1 cellular context compared by ENCODE assay signal in the genomic region with DNA sequence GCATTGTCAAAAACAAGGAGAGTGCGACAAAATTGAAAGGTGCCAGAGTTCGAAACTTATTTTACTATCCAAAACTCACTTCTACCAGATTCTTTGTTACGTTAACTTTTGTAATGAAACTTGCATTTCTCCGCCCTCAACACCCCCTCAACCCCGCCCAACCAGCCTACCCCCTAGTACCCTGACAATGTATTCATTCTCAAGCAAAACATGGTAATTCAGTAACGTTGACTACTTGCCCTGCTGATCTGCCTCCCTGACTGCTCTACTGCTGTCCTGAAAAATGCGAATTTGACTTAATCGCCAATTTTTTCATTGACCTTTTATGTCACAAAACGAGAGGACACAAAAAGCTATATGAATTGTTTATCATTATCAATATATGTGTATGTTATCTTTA.
TF ChIP-seq lines count a peak whose summit lies in the region.

A gene (minus strand): TSS at position 83 of the 400 bp plus-strand sequence. CDS start 79 bp downstream, at position 4.

TF ChIP-seq in GM23338, 12 proteins besides CTCF, POLR2A, EP300 and RAD21 (continued from another document):
- TF ChIP-seq, protein P1, sequence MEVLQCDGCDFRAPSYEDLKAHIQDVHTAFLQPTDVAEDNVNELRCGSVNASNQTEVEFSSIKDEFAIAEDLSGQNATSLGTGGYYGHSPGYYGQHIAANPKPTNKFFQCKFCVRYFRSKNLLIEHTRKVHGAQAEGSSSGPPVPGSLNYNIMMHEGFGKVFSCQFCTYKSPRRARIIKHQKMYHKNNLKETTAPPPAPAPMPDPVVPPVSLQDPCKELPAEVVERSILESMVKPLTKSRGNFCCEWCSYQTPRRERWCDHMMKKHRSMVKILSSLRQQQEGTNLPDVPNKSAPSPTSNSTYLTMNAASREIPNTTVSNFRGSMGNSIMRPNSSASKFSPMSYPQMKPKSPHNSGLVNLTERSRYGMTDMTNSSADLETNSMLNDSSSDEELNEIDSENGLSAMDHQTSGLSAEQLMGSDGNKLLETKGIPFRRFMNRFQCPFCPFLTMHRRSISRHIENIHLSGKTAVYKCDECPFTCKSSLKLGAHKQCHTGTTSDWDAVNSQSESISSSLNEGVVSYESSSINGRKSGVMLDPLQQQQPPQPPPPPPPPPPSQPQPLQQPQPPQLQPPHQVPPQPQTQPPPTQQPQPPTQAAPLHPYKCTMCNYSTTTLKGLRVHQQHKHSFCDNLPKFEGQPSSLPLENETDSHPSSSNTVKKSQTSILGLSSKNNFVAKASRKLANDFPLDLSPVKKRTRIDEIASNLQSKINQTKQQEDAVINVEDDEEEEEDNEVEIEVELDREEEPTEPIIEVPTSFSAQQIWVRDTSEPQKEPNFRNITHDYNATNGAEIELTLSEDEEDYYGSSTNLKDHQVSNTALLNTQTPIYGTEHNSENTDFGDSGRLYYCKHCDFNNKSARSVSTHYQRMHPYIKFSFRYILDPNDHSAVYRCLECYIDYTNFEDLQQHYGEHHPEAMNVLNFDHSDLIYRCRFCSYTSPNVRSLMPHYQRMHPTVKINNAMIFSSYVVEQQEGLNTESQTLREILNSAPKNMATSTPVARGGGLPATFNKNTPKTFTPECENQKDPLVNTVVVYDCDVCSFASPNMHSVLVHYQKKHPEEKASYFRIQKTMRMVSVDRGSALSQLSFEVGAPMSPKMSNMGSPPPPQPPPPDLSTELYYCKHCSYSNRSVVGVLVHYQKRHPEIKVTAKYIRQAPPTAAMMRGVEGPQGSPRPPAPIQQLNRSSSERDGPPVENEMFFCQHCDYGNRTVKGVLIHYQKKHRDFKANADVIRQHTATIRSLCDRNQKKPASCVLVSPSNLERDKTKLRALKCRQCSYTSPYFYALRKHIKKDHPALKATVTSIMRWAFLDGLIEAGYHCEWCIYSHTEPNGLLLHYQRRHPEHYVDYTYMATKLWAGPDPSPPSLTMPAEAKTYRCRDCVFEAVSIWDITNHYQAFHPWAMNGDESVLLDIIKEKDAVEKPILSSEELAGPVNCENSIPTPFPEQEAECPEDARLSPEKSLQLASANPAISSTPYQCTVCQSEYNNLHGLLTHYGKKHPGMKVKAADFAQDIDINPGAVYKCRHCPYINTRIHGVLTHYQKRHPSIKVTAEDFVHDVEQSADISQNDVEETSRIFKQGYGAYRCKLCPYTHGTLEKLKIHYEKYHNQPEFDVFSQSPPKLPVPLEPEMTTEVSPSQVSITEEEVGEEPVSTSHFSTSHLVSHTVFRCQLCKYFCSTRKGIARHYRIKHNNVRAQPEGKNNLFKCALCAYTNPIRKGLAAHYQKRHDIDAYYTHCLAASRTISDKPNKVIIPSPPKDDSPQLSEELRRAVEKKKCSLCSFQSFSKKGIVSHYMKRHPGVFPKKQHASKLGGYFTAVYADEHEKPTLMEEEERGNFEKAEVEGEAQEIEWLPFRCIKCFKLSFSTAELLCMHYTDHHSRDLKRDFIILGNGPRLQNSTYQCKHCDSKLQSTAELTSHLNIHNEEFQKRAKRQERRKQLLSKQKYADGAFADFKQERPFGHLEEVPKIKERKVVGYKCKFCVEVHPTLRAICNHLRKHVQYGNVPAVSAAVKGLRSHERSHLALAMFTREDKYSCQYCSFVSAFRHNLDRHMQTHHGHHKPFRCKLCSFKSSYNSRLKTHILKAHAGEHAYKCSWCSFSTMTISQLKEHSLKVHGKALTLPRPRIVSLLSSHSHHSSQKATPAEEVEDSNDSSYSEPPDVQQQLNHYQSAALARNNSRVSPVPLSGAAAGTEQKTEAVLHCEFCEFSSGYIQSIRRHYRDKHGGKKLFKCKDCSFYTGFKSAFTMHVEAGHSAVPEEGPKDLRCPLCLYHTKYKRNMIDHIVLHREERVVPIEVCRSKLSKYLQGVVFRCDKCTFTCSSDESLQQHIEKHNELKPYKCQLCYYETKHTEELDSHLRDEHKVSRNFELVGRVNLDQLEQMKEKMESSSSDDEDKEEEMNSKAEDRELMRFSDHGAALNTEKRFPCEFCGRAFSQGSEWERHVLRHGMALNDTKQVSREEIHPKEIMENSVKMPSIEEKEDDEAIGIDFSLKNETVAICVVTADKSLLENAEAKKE (CRISPR knock-in tag; IDR thresholded peaks at IDR 0.05) = no peak
- TF ChIP-seq EZH2 (IDR thresholded peaks at IDR 0.05; ENCODE audit: low read depth, unreplicated experiment) (no peak), EZH2phosphoT487 (IDR thresholded peaks at IDR 0.05; ENCODE audit: unreplicated experiment) (no peak), STAT1 (IDR thresholded peaks at IDR 0.05; ENCODE audit: unreplicated experiment) (no peak), ZNF331 (CRISPR knock-in tag; IDR thresholded peaks at IDR 0.05; ENCODE audit: low read depth) (no peak), CREB1 (CRISPR knock-in tag; IDR thresholded peaks at IDR 0.05; ENCODE audit: low read depth) (no peak), NANOG (IDR thresholded peaks at IDR 0.05; ENCODE audit: borderline replicate concordance) (no peak), JUNB (IDR thresholded peaks at IDR 0.05; ENCODE audit: unreplicated experiment) (no peak), POLR2AphosphoS5 (IDR thresholded peaks at IDR 0.05; ENCODE audit: low read depth) (no peak)
- TF ChIP-seq, protein P2, sequence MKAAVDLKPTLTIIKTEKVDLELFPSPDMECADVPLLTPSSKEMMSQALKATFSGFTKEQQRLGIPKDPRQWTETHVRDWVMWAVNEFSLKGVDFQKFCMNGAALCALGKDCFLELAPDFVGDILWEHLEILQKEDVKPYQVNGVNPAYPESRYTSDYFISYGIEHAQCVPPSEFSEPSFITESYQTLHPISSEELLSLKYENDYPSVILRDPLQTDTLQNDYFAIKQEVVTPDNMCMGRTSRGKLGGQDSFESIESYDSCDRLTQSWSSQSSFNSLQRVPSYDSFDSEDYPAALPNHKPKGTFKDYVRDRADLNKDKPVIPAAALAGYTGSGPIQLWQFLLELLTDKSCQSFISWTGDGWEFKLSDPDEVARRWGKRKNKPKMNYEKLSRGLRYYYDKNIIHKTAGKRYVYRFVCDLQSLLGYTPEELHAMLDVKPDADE (IDR thresholded peaks at IDR 0.05) = no peak
- TF ChIP-seq, protein P3, sequence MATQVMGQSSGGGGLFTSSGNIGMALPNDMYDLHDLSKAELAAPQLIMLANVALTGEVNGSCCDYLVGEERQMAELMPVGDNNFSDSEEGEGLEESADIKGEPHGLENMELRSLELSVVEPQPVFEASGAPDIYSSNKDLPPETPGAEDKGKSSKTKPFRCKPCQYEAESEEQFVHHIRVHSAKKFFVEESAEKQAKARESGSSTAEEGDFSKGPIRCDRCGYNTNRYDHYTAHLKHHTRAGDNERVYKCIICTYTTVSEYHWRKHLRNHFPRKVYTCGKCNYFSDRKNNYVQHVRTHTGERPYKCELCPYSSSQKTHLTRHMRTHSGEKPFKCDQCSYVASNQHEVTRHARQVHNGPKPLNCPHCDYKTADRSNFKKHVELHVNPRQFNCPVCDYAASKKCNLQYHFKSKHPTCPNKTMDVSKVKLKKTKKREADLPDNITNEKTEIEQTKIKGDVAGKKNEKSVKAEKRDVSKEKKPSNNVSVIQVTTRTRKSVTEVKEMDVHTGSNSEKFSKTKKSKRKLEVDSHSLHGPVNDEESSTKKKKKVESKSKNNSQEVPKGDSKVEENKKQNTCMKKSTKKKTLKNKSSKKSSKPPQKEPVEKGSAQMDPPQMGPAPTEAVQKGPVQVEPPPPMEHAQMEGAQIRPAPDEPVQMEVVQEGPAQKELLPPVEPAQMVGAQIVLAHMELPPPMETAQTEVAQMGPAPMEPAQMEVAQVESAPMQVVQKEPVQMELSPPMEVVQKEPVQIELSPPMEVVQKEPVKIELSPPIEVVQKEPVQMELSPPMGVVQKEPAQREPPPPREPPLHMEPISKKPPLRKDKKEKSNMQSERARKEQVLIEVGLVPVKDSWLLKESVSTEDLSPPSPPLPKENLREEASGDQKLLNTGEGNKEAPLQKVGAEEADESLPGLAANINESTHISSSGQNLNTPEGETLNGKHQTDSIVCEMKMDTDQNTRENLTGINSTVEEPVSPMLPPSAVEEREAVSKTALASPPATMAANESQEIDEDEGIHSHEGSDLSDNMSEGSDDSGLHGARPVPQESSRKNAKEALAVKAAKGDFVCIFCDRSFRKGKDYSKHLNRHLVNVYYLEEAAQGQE (IDR thresholded peaks at IDR 0.05; ENCODE audit: unreplicated experiment) = no peak
TF ChIP-seq in GM23338: peak in this region for 0.
